1 cellular context compared by ENCODE assay signal in the genomic region with DNA sequence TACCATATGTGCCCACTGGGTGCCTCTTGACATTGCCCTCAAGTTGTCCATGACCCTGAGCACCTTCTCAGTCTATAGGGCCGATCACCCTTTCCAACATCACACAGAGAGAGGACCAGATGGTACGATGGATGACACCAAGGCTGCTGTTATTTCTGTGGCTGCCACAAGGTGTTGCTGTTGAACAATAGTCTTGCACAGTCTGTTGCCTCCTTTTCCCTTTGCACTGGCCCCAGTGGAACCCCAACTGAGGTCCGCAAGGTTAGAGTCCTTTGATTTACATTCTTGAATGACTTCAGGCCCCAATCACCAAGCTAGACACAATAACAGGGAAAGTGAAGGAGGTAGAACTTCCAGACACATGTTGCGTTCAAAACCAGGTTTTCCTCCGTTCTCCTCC.
TF ChIP-seq lines count a peak whose summit lies in the region.

No MANE protein-coding gene starts in this region.

TF ChIP-seq in HepG2, 621 proteins besides CTCF, POLR2A, EP300 and RAD21:
- TF ChIP-seq ZNF530 (CRISPR knock-in tag; IDR thresholded peaks at IDR 0.05; ENCODE audit: low read depth) = no peak
- TF ChIP-seq HNF4G (IDR thresholded peaks at IDR 0.05; ENCODE audit: borderline replicate concordance, low read depth, low read length) = no peak
- TF ChIP-seq HNF4G (CRISPR knock-in tag; IDR thresholded peaks at IDR 0.05; ENCODE audit: borderline replicate concordance, low read depth) = no peak
- no peak for TF ChIP-seq ZNF768 (CRISPR knock-in tag; IDR thresholded peaks at IDR 0.05)
- TF ChIP-seq RXRB (CRISPR knock-in tag; IDR thresholded peaks at IDR 0.05; ENCODE audit: borderline replicate concordance) = no peak
- TF ChIP-seq, protein P1, sequence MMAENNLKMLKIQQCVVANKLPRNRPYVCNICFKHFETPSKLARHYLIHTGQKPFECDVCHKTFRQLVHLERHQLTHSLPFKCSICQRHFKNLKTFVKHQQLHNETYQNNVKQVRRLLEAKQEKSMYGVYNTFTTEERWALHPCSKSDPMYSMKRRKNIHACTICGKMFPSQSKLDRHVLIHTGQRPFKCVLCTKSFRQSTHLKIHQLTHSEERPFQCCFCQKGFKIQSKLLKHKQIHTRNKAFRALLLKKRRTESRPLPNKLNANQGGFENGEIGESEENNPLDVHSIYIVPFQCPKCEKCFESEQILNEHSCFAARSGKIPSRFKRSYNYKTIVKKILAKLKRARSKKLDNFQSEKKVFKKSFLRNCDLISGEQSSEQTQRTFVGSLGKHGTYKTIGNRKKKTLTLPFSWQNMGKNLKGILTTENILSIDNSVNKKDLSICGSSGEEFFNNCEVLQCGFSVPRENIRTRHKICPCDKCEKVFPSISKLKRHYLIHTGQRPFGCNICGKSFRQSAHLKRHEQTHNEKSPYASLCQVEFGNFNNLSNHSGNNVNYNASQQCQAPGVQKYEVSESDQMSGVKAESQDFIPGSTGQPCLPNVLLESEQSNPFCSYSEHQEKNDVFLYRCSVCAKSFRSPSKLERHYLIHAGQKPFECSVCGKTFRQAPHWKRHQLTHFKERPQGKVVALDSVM (CRISPR knock-in tag; IDR thresholded peaks at IDR 0.05) = no peak
- TF ChIP-seq, protein P2, sequence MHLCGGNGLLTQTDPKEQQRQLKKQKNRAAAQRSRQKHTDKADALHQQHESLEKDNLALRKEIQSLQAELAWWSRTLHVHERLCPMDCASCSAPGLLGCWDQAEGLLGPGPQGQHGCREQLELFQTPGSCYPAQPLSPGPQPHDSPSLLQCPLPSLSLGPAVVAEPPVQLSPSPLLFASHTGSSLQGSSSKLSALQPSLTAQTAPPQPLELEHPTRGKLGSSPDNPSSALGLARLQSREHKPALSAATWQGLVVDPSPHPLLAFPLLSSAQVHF (CRISPR knock-in tag; IDR thresholded peaks at IDR 0.05) = no peak
- TF ChIP-seq, protein P3, sequence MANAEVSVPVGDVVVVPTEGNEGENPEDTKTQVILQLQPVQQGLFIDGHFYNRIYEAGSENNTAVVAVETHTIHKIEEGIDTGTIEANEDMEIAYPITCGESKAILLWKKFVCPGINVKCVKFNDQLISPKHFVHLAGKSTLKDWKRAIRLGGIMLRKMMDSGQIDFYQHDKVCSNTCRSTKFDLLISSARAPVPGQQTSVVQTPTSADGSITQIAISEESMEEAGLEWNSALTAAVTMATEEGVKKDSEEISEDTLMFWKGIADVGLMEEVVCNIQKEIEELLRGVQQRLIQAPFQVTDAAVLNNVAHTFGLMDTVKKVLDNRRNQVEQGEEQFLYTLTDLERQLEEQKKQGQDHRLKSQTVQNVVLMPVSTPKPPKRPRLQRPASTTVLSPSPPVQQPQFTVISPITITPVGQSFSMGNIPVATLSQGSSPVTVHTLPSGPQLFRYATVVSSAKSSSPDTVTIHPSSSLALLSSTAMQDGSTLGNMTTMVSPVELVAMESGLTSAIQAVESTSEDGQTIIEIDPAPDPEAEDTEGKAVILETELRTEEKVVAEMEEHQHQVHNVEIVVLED (CRISPR knock-in tag; IDR thresholded peaks at IDR 0.05; ENCODE audit: borderline replicate concordance) = no peak
- TF ChIP-seq, protein P4, sequence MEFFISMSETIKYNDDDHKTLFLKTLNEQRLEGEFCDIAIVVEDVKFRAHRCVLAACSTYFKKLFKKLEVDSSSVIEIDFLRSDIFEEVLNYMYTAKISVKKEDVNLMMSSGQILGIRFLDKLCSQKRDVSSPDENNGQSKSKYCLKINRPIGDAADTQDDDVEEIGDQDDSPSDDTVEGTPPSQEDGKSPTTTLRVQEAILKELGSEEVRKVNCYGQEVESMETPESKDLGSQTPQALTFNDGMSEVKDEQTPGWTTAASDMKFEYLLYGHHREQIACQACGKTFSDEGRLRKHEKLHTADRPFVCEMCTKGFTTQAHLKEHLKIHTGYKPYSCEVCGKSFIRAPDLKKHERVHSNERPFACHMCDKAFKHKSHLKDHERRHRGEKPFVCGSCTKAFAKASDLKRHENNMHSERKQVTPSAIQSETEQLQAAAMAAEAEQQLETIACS (CRISPR knock-in tag; IDR thresholded peaks at IDR 0.05) = no peak
- TF ChIP-seq, protein P5, sequence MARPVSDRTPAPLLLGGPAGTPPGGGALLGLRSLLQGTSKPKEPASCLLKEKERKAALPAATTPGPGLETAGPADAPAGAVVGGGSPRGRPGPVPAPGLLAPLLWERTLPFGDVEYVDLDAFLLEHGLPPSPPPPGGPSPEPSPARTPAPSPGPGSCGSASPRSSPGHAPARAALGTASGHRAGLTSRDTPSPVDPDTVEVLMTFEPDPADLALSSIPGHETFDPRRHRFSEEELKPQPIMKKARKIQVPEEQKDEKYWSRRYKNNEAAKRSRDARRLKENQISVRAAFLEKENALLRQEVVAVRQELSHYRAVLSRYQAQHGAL (CRISPR knock-in tag; IDR thresholded peaks at IDR 0.05; ENCODE audit: not compliant biosample characterization) = no peak
